Comparison of ENCODE assay signal across 35 cellular contexts in the genomic region with DNA sequence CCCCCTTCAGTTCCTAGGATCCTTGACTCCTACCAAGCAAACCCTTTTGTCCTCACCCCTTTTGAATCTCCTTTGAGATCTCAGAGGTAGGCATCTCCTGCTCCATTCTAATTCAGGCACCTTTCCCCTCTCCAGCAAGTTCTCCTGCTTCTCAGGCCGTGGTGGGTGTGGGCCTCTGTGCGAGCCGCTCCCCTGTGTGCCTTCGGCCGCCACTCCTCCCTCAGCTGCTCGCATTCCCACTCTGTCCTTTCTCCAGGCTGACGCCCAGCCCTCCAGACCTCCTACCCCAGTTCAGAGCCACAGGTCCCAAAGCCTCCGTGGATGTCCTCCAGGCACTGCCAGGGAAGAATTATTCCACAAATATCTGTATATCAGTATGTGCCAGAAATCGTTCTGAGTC.
"Had no signal": no experiment of that assay in that cellular context is flagged by ENCODE, and none has a peak within 500 bp of the region (broad histone marks: within the 10 kb centered on the region; RNA-seq: fewer than 3 reads in every experiment).

No MANE protein-coding gene starts in this region.

- H3K27ac ChIP-seq: KMS-11 had no signal

- DNase-seq: Karpas-422, Kasumi-1, MM.1S, MV-4-11, NCI-H1048, NCI-H1092, NCI-H1092 treated with DMSO at 0.1 percent for 48 hours, NCI-H1105, NCI-H1105 treated with DMSO at 0.1 percent for 48 hours, NCI-H1417, NCI-H1417 treated with DMSO at 0.1 percent for 48 hours, NCI-H1436, NCI-H1436 treated with DMSO at 0.1 percent for 48 hours, NCI-H146, NCI-H1694, NCI-H1694 treated with DMSO at 0.1 percent for 48 hours, NCI-H187, NCI-H187 treated with DMSO at 0.1 percent for 48 hours, NCI-H1930, NCI-H2029, NCI-H2029 treated with DMSO at 0.1 percent for 48 hours, NCI-H2081, NCI-H2081 treated with DMSO at 0.1 percent for 48 hours, NCI-H2107, NCI-H2171, NCI-H2171 treated with DMSO at 0.1 percent for 48 hours, NCI-H2227 treated with DMSO at 0.1 percent for 48 hours, NCI-H226, NCI-H345, NCI-H446, NCI-H446 treated with DMSO at 0.1 percent for 48 hours, NCI-H510A, NCI-H510A treated with DMSO at 0.1 percent for 48 hours, NCI-H524 had no signal

- H3K9ac ChIP-seq: KMS-11 had no signal

- H3K4me2 ChIP-seq: KMS-11 had no signal
